Comparison of ENCODE assay signal across 8 cellular contexts in the genomic region with DNA sequence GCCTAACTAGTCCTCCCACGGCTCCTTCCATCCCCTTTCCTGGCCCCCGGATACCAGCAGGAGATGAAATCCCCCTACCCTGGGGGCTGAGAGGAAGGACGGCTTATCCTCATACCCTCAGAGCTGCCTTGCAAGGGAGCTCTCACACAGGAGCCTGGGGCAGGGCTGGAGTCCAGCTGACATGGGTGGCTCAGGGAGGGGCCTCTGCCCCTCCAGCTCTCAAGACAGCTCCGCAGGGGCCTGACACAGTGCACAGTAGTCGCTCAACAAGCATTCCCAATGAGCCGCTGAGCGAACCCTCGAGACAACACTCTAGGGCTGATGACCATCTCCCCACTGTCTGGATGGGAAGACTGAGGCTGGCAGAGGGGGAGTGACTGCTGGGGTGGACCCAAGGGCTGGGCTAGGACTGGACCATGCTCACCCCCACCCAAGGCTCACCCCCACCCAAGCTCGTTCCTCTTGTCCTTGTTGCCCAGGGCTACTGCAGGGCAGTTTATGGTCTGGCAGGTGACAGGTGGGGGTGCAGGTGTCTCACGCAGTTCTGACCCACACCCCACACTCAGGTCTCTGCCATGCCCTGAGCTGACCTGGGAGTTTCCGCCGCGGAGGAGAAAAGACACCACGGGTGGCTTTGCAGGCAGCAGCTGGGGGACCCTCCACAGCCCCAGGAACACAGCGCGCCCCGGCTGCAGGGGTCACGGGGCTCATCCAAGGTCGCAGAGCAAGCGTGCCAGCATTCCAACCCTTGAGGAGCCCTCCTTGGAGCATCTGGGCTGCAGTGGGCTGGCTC. TPM values are rescaled to one million over a fixed set of nuclear protein-coding genes. Genes with fewer than 3 reads are reported as not detected.
DNase-seq lines count a peak whose midpoint lies in the region; ATAC-seq, FAIRE-seq and TF ChIP-seq lines count a peak whose summit lies in the region.

No MANE protein-coding gene starts in this region.

- H3K4me1 ChIP-seq in GM23338 (ENCODE audit: insufficient read depth) (peaks cover 19% of the 10 kb centered on the region), small intestine (ENCODE audit: control insufficient read depth in 2 of 2, insufficient read depth in 1 of 2, low read depth in 1 of 2, low read length in 1 of 2) (peaks cover 0 to 15% of the 10 kb centered on the region in 2 donors)

- H3K27ac Mint-ChIP-seq in GM23338, result no peak overlapping the region
- peak overlapping the region; percentile 10 for H3K27ac Mint-ChIP-seq in activated CD4-positive, alpha-beta memory T cell treated with anti-CD3 and anti-CD28 coated beads, Interleukin-2, amount 10 ng/mL, durations not matched to agents 7 days and 5 days

- no peaks in the 10 kb centered on the region for H3K9me2 ChIP-seq in GM23338 (ENCODE audit: insufficient read depth)

- peaks cover 4% of the 10 kb centered on the region; the same call in 1 of the 3 replicates for H3K36me3 Mint-ChIP-seq in GM23338 (ENCODE audit: low read depth)
- peaks cover 18% of the 10 kb centered on the region for H3K36me3 Mint-ChIP-seq in activated CD4-positive, alpha-beta memory T cell treated with anti-CD3 and anti-CD28 coated beads, Interleukin-2, amount 10 ng/mL, durations not matched to agents 7 days and 5 days (ENCODE audit: low read depth)

- no peak overlapping the region; the same call in 1 of the 2 replicates for H3K4me3 ChIP-seq in GM23338
- peak overlapping the region; percentile 66 to 67 for H3K4me3 ChIP-seq in foreskin fibroblast (ENCODE audit: low read depth in 1 of 2, low read length in 2 of 2)
- H3K4me3 ChIP-seq in small intestine (ENCODE audit: low read depth in 1 of 2, low read length in 2 of 2), result peak overlapping the region; percentile 16 to 95

- no peak overlapping the region; the same call in 1 of the 2 replicates for H3K4me2 ChIP-seq in GM23338

- peaks cover 33% of the 10 kb centered on the region for H4K20me1 ChIP-seq in GM23338 (replicated peaks; ENCODE audit: insufficient read depth)

- DNase-seq in GM23338 (ENCODE audit: low spot score) (peak; percentile 18), foreskin fibroblast (no peak), small intestine (peak; percentile 47), NCI-H1436 (lab: John Stamatoyannopoulos, UW) (no peak), NCI-H146 (lab: John Stamatoyannopoulos, UW) (no peak)
- no peak for DNase-seq in activated CD4-positive, alpha-beta memory T cell treated with anti-CD3 and anti-CD28 coated beads, Interleukin-2, amount 10 ng/mL, durations not matched to agents 7 days and 5 days

- H3K79me2 ChIP-seq in GM23338 (replicated peaks; ENCODE audit: insufficient read depth), result peaks cover 73% of the 10 kb centered on the region

- H3K4me1 Mint-ChIP-seq in GM23338, result peaks cover 6% of the 10 kb centered on the region
- H3K4me1 Mint-ChIP-seq in activated CD4-positive, alpha-beta memory T cell treated with anti-CD3 and anti-CD28 coated beads, Interleukin-2, amount 10 ng/mL, durations not matched to agents 7 days and 5 days, result peaks cover 38% of the 10 kb centered on the region

- H3K36me3 ChIP-seq in GM23338 (ENCODE audit: insufficient read depth) (no peaks in the 10 kb centered on the region), small intestine (ENCODE audit: control insufficient read depth in 2 of 2, insufficient read depth in 2 of 2, low read length in 2 of 2) (peaks cover 0 to 4% of the 10 kb centered on the region in 2 donors)

- 0 out of 2 replicates have a peak, but pooled peaks cover 7% of the 10 kb centered on the region for H3F3A ChIP-seq in GM23338 (replicated peaks; ENCODE audit: low read depth)

- POLR2A ChIA-PET in activated CD4-positive, alpha-beta memory T cell treated with anti-CD3 and anti-CD28 coated beads, Interleukin-2, amount 10 ng/mL, durations not matched to agents 7 days and 5 days (lab: Charles Lee), result interaction anchor here (0.7 to 1.4 kb wide), 2 partner anchors 26 to 41 kb away, joined by 3 to 4 read pairs; no protein-coding TSS in a partner anchor

- peaks cover 7% of the 10 kb centered on the region for H3K27me3 Mint-ChIP-seq in GM23338 (ENCODE audit: insufficient read depth, low read depth, poor library complexity)
- H3K27me3 Mint-ChIP-seq in activated CD4-positive, alpha-beta memory T cell treated with anti-CD3 and anti-CD28 coated beads, Interleukin-2, amount 10 ng/mL, durations not matched to agents 7 days and 5 days, result no peaks in the 10 kb centered on the region

- H3K9me3 ChIP-seq in small intestine (ENCODE audit: control insufficient read depth, low read depth), result no peaks in the 10 kb centered on the region

- H3K27me3 ChIP-seq in GM23338 (ENCODE audit: insufficient read depth) (peaks cover 9% of the 10 kb centered on the region), small intestine (ENCODE audit: control insufficient read depth in 2 of 2, insufficient read depth in 2 of 2, low read length in 2 of 2) (no peaks in the 10 kb centered on the region)

- no peak for TF ChIP-seq CTCF in GM23338 (conservative IDR thresholded peaks at IDR 0.05; ENCODE audit: low read depth in 2 of 2)
- no peak for TF ChIP-seq CTCF in foreskin fibroblast (IDR thresholded peaks at IDR 0.05; ENCODE audit: low read depth, low read length)

- 10 to 53% (median 33%) methylated on average over 19 to 20 of the region's 20 CpGs for WGBS in small intestine, 3 donors

- no peak for FAIRE-seq in small intestine (lab: Jason Lieb, UNC)

- 0 out of 2 replicates have a peak overlapping the region, but pooled peaks have one; percentile 45 for H3K27ac ChIP-seq in GM23338 (ENCODE audit: low read depth)
- H3K27ac ChIP-seq in small intestine (ENCODE audit: low read depth in 1 of 2, low read length in 1 of 2), result peak overlapping the region; percentile 89 to 100

- H3K4me3 Mint-ChIP-seq in GM23338, result peak overlapping the region; percentile 86; the same call in 1 of the 3 replicates
- H3K4me3 Mint-ChIP-seq in activated CD4-positive, alpha-beta memory T cell treated with anti-CD3 and anti-CD28 coated beads, Interleukin-2, amount 10 ng/mL, durations not matched to agents 7 days and 5 days, result peak overlapping the region; percentile 77

- H2AFZ ChIP-seq in GM23338, result no peak overlapping the region

- CTCF ChIA-PET in activated CD4-positive, alpha-beta memory T cell treated with anti-CD3 and anti-CD28 coated beads, Interleukin-2, amount 10 ng/mL, durations not matched to agents 7 days and 5 days (lab: Charles Lee), result interaction anchor here (0.8 kb wide), 1 partner anchor 26 kb away, joined by 5 read pairs; no protein-coding TSS in a partner anchor

- ATAC-seq in GM23338, result no peak
- no peak for ATAC-seq in GM21423 (IDR thresholded peaks at IDR 0.05; ENCODE audit: unreplicated experiment)
- ATAC-seq in GM19035 (IDR thresholded peaks at IDR 0.05; ENCODE audit: unreplicated experiment), result no peak

- H3K9me3 Mint-ChIP-seq in GM23338, result no peaks in the 10 kb centered on the region
- no peaks in the 10 kb centered on the region for H3K9me3 Mint-ChIP-seq in activated CD4-positive, alpha-beta memory T cell treated with anti-CD3 and anti-CD28 coated beads, Interleukin-2, amount 10 ng/mL, durations not matched to agents 7 days and 5 days

TF ChIP-seq in GM23338, 12 proteins besides CTCF, POLR2A, EP300 and RAD21:
- 0 out of 2 replicates have a peak, but pooled peaks have one; percentile 14 for TF ChIP-seq POLR2AphosphoS5 (IDR thresholded peaks at IDR 0.05; ENCODE audit: low read depth)
- no peak for TF ChIP-seq NANOG (IDR thresholded peaks at IDR 0.05; ENCODE audit: borderline replicate concordance)
- no peak for TF ChIP-seq STAT1 (IDR thresholded peaks at IDR 0.05; ENCODE audit: unreplicated experiment)
- TF ChIP-seq, protein P1, sequence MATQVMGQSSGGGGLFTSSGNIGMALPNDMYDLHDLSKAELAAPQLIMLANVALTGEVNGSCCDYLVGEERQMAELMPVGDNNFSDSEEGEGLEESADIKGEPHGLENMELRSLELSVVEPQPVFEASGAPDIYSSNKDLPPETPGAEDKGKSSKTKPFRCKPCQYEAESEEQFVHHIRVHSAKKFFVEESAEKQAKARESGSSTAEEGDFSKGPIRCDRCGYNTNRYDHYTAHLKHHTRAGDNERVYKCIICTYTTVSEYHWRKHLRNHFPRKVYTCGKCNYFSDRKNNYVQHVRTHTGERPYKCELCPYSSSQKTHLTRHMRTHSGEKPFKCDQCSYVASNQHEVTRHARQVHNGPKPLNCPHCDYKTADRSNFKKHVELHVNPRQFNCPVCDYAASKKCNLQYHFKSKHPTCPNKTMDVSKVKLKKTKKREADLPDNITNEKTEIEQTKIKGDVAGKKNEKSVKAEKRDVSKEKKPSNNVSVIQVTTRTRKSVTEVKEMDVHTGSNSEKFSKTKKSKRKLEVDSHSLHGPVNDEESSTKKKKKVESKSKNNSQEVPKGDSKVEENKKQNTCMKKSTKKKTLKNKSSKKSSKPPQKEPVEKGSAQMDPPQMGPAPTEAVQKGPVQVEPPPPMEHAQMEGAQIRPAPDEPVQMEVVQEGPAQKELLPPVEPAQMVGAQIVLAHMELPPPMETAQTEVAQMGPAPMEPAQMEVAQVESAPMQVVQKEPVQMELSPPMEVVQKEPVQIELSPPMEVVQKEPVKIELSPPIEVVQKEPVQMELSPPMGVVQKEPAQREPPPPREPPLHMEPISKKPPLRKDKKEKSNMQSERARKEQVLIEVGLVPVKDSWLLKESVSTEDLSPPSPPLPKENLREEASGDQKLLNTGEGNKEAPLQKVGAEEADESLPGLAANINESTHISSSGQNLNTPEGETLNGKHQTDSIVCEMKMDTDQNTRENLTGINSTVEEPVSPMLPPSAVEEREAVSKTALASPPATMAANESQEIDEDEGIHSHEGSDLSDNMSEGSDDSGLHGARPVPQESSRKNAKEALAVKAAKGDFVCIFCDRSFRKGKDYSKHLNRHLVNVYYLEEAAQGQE (IDR thresholded peaks at IDR 0.05; ENCODE audit: unreplicated experiment), result no peak

RNA-seq across cellular contexts. Expression of a gene that starts 3.9 kb away (rescaled TPM):
- 28.5 and 35.0 TPM in 2 replicates for total RNA-seq in GM23338 (2014; rRNA removed; shearing (Covaris generic))
- polyA plus RNA-seq in GM23338 (2016; fragmentation: Nextera tagmentation; extraction: Ambion mirVana) (9.5 and 11.1 TPM in 2 replicates), small intestine (10 to 100 TPM; 14.3 to 27.0 (median 16.8) TPM)
- 10 to 100 TPM; 53.1 to 53.5 TPM for total RNA-seq in activated CD4-positive, alpha-beta memory T cell treated with anti-CD3 and anti-CD28 coated beads, Interleukin-2, amount 10 ng/mL, durations not matched to agents 7 days and 5 days

RNA-seq across cellular contexts. Expression of a gene that starts 55.2 kb away (rescaled TPM):
- total RNA-seq in GM23338 (2014; rRNA removed; shearing (Covaris generic)), result 34.1 and 48.4 TPM in 2 replicates
- 17.0 and 20.0 TPM in 2 replicates for polyA plus RNA-seq in GM23338 (2016; fragmentation: Nextera tagmentation; extraction: Ambion mirVana)
- total RNA-seq in activated CD4-positive, alpha-beta memory T cell treated with anti-CD3 and anti-CD28 coated beads, Interleukin-2, amount 10 ng/mL, durations not matched to agents 7 days and 5 days, result 10 to 100 TPM; 28.6 to 33.2 TPM
- 10 to 100 TPM; 10.8 to 14.8 (median 11.4) TPM for polyA plus RNA-seq in small intestine

Comparison
In these comparisons a context has a peak if more than half of its experiments do, and no peak if none do; other contexts are left out.
1. DNase-seq: peak in GM23338 (single experiment) and small intestine (single experiment); none in activated CD4-positive, alpha-beta memory T cell treated with anti-CD3 and anti-CD28 coated beads, Interleukin-2, amount 10 ng/mL, durations not matched to agents 7 days and 5 days (single experiment), foreskin fibroblast (0 of 2), NCI-H1436 (single experiment) and NCI-H146 (single experiment).